10 cellular contexts compared by ENCODE assay signal in the genomic region with DNA sequence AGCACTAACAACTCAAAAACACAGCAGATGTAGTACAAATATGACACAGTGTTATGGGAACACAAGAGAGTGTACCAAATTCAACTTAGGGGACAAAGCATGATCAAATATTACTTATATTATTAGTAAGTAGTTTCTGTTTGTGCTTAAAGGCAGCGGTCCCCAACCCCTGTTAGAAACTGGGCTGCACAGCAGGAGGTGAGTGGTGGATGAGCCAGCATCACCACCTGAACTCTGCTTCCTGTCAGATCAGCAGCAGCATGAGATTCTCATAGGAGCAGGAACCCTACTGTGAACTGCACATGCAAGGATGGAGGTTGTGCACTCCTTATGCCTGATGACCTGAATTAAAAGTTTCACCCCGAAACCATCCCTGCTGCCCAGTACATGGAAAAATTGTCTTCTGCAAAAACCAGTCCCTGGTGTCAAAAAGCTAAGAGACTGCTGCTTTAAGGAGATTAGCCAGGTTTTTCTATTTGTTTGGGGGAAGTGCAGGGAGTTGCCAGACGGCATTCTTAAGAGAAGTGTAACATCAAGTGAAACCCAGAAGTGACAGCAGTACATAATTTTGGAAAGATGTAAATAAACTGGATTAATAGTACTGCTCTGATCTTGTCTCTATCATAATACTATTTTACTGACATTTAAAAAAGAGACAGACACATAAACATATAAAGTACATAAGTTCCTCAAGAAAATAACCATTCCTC. TPM values are rescaled to one million over a fixed set of nuclear protein-coding genes. Genes with fewer than 3 reads are reported as not detected.
DNase-seq lines count a peak whose midpoint lies in the region; ATAC-seq and TF ChIP-seq lines count a peak whose summit lies in the region.
"Had no signal": no experiment of that assay in that cellular context is flagged by ENCODE, and none has a peak within 500 bp of the region (broad histone marks: within the 10 kb centered on the region; RNA-seq: fewer than 3 reads in every experiment).

No MANE protein-coding gene starts in this region.

- no peaks in the 10 kb centered on the region for H3K9me3 Mint-ChIP-seq in activated T-cell treated with anti-CD3 and anti-CD28 coated beads, Interleukin-2, amount 50 U/mL, for 24 hours
- no peaks in the 10 kb centered on the region for H3K9me3 Mint-ChIP-seq in mesothelial cell of epicardium
- H3K9me3 Mint-ChIP-seq in naive thymus-derived CD8-positive, alpha-beta T cell: no peaks in the 10 kb centered on the region
- H3K9me3 Mint-ChIP-seq: IgD-negative memory B cell had no signal

- H4K20me1 ChIP-seq in OCI-LY3 (ENCODE audit: insufficient read depth, low read length): peaks cover 42% of the 10 kb centered on the region

- H3K4me3 ChIP-seq in OCI-LY3 (ENCODE audit: low read length): 0 out of 2 replicates have a peak overlapping the region, but pooled peaks have one; percentile 5

- TF ChIP-seq CTCF in OCI-LY3 (IDR thresholded peaks at IDR 0.05; ENCODE audit: low read depth, low read length) (no peak), mesothelial cell of epicardium (IDR thresholded peaks at IDR 0.05; ENCODE audit: unreplicated experiment) (no peak)

- no peak for DNase-seq in activated T-cell treated with anti-CD3 and anti-CD28 coated beads, Interleukin-2, amount 50 U/mL, for 24 hours
- no peak for DNase-seq in activated T-cell treated with anti-CD3 and anti-CD28 coated beads, Interleukin-2, amount 50 U/mL, for 1 hour
- no peak for DNase-seq in mesothelial cell of epicardium (ENCODE audit: low spot score in 2 of 2, unreplicated experiment in 2 of 2)
- no peak for DNase-seq in sciatic nerve (ENCODE audit: low spot score)
- no peak for DNase-seq in naive thymus-derived CD8-positive, alpha-beta T cell
- DNase-seq: islet precursor cell had no signal

- no peak overlapping the region for H2AFZ ChIP-seq in OCI-LY3 (ENCODE audit: low read depth, low read length)

- peaks cover 64% of the 10 kb centered on the region for H3K36me3 ChIP-seq in OCI-LY3 (replicated peaks; ENCODE audit: low read depth, low read length)

- POLR2A ChIA-PET in naive thymus-derived CD8-positive, alpha-beta T cell (lab: Charles Lee): interaction anchor here (0.6 to 1.5 kb wide), 2 partner anchors 25 to 1886 kb away, joined by 3 to 6 read pairs; no protein-coding TSS in a partner anchor

- H3K4me1 ChIP-seq in OCI-LY3 (ENCODE audit: low read length): peaks cover 20% of the 10 kb centered on the region

- peak; percentile 81 for ATAC-seq in HG02610 (IDR thresholded peaks at IDR 0.05; ENCODE audit: unreplicated experiment)
- ATAC-seq in sciatic nerve: no peak
- ATAC-seq in HG02759 (IDR thresholded peaks at IDR 0.05; ENCODE audit: unreplicated experiment): no peak
- ATAC-seq in naive thymus-derived CD8-positive, alpha-beta T cell: no peak

- no peak overlapping the region for H3K4me3 Mint-ChIP-seq in activated T-cell treated with anti-CD3 and anti-CD28 coated beads, Interleukin-2, amount 50 U/mL, for 24 hours
- no peak overlapping the region for H3K4me3 Mint-ChIP-seq in mesothelial cell of epicardium
- no peak overlapping the region for H3K4me3 Mint-ChIP-seq in naive thymus-derived CD8-positive, alpha-beta T cell
- H3K4me3 Mint-ChIP-seq: IgD-negative memory B cell had no signal

- no peaks in the 10 kb centered on the region for H3K27me3 Mint-ChIP-seq in activated T-cell treated with anti-CD3 and anti-CD28 coated beads, Interleukin-2, amount 50 U/mL, for 24 hours
- no peaks in the 10 kb centered on the region for H3K27me3 Mint-ChIP-seq in mesothelial cell of epicardium (ENCODE audit: low read depth)
- H3K27me3 Mint-ChIP-seq in naive thymus-derived CD8-positive, alpha-beta T cell: no peaks in the 10 kb centered on the region
- H3K27me3 Mint-ChIP-seq: IgD-negative memory B cell had no signal

- peak overlapping the region; percentile 75 for H3K27ac Mint-ChIP-seq in activated T-cell treated with anti-CD3 and anti-CD28 coated beads, Interleukin-2, amount 50 U/mL, for 24 hours
- peak overlapping the region; percentile 37 for H3K27ac Mint-ChIP-seq in mesothelial cell of epicardium
- H3K27ac Mint-ChIP-seq in naive thymus-derived CD8-positive, alpha-beta T cell: peak overlapping the region in 5 of 10 donors; percentile 39 to 72 (median 55)
- H3K27ac Mint-ChIP-seq: IgD-negative memory B cell had no signal

- peak overlapping the region; percentile 55 for H3K27ac ChIP-seq in OCI-LY3 (ENCODE audit: low read length)

- peak overlapping the region; percentile 56 for H3K4me2 ChIP-seq in OCI-LY3 (ENCODE audit: low read length)

- H3K9ac ChIP-seq in OCI-LY3 (ENCODE audit: low read length): no peak overlapping the region

- no peaks in the 10 kb centered on the region for H3K9me3 ChIP-seq in OCI-LY3 (ENCODE audit: insufficient read depth, low read length)

- intact Hi-C loops in sciatic nerve (cut with DNase I): no loop called here

- H3K4me1 Mint-ChIP-seq in activated T-cell treated with anti-CD3 and anti-CD28 coated beads, Interleukin-2, amount 50 U/mL, for 24 hours (ENCODE audit: low read depth): peaks cover 46% of the 10 kb centered on the region
- H3K4me1 Mint-ChIP-seq in mesothelial cell of epicardium: peaks cover 5% of the 10 kb centered on the region
- peaks cover 21 to 47% (median 32%) of the 10 kb centered on the region in 4 donors for H3K4me1 Mint-ChIP-seq in naive thymus-derived CD8-positive, alpha-beta T cell

- H3K79me2 ChIP-seq in OCI-LY3 (ENCODE audit: low read length): peaks cover 29% of the 10 kb centered on the region

- H3K36me3 Mint-ChIP-seq in activated T-cell treated with anti-CD3 and anti-CD28 coated beads, Interleukin-2, amount 50 U/mL, for 24 hours (ENCODE audit: low read depth): peaks cover 89% of the 10 kb centered on the region
- H3K36me3 Mint-ChIP-seq in mesothelial cell of epicardium: peaks cover 34% of the 10 kb centered on the region
- H3K36me3 Mint-ChIP-seq in naive thymus-derived CD8-positive, alpha-beta T cell: peaks cover 9 to 84% (median 28%) of the 10 kb centered on the region in 3 donors

- H3K27me3 ChIP-seq in OCI-LY3 (ENCODE audit: low read depth, low read length): no peaks in the 10 kb centered on the region

RNA-seq across cellular contexts. Expression of a gene that starts 26.7 kb away (rescaled TPM):
- 29.0 to 31.1 TPM (median 30.5 TPM) in 3 replicates for total RNA-seq in mesothelial cell of epicardium
- 34.0 TPM for total RNA-seq in sciatic nerve
- 10 to 100 TPM; 30.4 to 32.1 TPM for total RNA-seq in naive thymus-derived CD8-positive, alpha-beta T cell
- polyA plus RNA-seq in naive thymus-derived CD8-positive, alpha-beta T cell: 1 to 10 TPM; 7.2 to 8.9 (median 8.8) TPM
